In genomic region chr16:70701998-70702397, GRCh38 we compare ENCODE assay signal across 16 cellular contexts. TPM values are rescaled to one million over a fixed set of nuclear protein-coding genes. Genes with fewer than 3 reads are reported as not detected.
DNase-seq lines count a peak whose midpoint lies in the region; ATAC-seq and TF ChIP-seq lines count a peak whose summit lies in the region.
"Had no signal": no experiment of that assay in that cellular context is flagged by ENCODE, and none has a peak within 500 bp of the region (broad histone marks: within the 10 kb centered on the region; RNA-seq: fewer than 3 reads in every experiment).

No MANE protein-coding gene starts in this region.

- TF ChIP-seq CTCF in Peyer's patch (IDR thresholded peaks at IDR 0.05) = no peak
- no peak for TF ChIP-seq CTCF in prostate gland (IDR thresholded peaks at IDR 0.05)
- no peak for TF ChIP-seq CTCF in left lung (IDR thresholded peaks at IDR 0.05)

- DNase-seq in EH (ENCODE audit: low read depth) = peak; percentile 37
- no peak for DNase-seq in Peyer's patch
- DNase-seq in epithelial cell of prostate (ENCODE audit: low read depth, low spot score) = no peak
- no peak for DNase-seq in prostate gland (ENCODE audit: low spot score)
- no peak for DNase-seq in HAP-1 (ENCODE audit: low spot score in 2 of 2)
- no peak for DNase-seq in DMS114 treated with DMSO at 0.1 percent for 48 hours (lab: John Stamatoyannopoulos, UW; ENCODE audit: unreplicated experiment)
- DNase-seq in left lung = no peak
- no peak for DNase-seq in activated gamma-delta T cell treated with Interleukin-2 at 50 U/mL for 16 hours
- DNase-seq: activated CD8-positive, alpha-beta memory T cell treated with anti-CD3 and anti-CD28 coated beads, Interleukin-2, amount 50 U/mL, for 48 hours; GF-D8; MG63; naive thymus-derived CD4-positive, alpha-beta T cell; NCI-H2171 treated with DMSO at 0.1 percent for 48 hours; stimulated activated CD4-positive, alpha-beta T cell treated with anti-CD3 and anti-CD28 coated beads, Interleukin-15, amount 100 ng/mL, for 24 hours had no signal

- ATAC-seq in left lung = no peak
- ATAC-seq: esophagus mucosa; naive thymus-derived CD4-positive, alpha-beta T cell; Panc1 had no signal

- TF ChIP-seq POLR2A in Peyer's patch (IDR thresholded peaks at IDR 0.05) (no peak), prostate gland (IDR thresholded peaks at IDR 0.05) (no peak)

- in situ Hi-C loops in HAP-1 (cut with MboI; ENCODE audit: low sequenced_read_pairs) = no loop called here

- H3K4me3 ChIP-seq in Peyer's patch = no peak overlapping the region
- no peak overlapping the region for H3K4me3 ChIP-seq in prostate gland
- no peak overlapping the region for H3K4me3 ChIP-seq in HAP-1
- no peak overlapping the region for H3K4me3 ChIP-seq in left lung
- H3K4me3 ChIP-seq: MG63 had no signal

- no peaks in the 10 kb centered on the region for H3K27me3 ChIP-seq in Peyer's patch
- no peaks in the 10 kb centered on the region for H3K27me3 ChIP-seq in prostate gland (replicated peaks; ENCODE audit: insufficient read depth)
- no peaks in the 10 kb centered on the region for H3K27me3 ChIP-seq in HAP-1 (ENCODE audit: low read depth)
- H3K27me3 ChIP-seq in left lung = no peaks in the 10 kb centered on the region
- H3K27me3 ChIP-seq: MG63 had no signal

- 61% methylated on average over 8 of the region's 8 CpGs for WGBS in prostate gland

- no peaks in the 10 kb centered on the region for H3K9me3 ChIP-seq in Peyer's patch
- no peaks in the 10 kb centered on the region for H3K9me3 ChIP-seq in prostate gland
- H3K9me3 ChIP-seq in HAP-1 = no peaks in the 10 kb centered on the region
- H3K9me3 ChIP-seq in left lung = no peaks in the 10 kb centered on the region
- H3K9me3 ChIP-seq: MG63 had no signal

- H3K36me3 ChIP-seq in Peyer's patch = peaks cover 0 to 4% (median 0%) of the 10 kb centered on the region in 3 donors
- no peaks in the 10 kb centered on the region for H3K36me3 ChIP-seq in prostate gland
- H3K36me3 ChIP-seq in HAP-1 (replicated peaks) = no peaks in the 10 kb centered on the region
- H3K36me3 ChIP-seq in left lung = peaks cover 0 to 22% of the 10 kb centered on the region in 2 donors
- H3K36me3 ChIP-seq: MG63 had no signal

- H3K27ac ChIP-seq in Peyer's patch (peak overlapping the region in 3 of 4 donors; percentile 37 to 87 (median 48)), epithelial cell of prostate (peak overlapping the region; percentile 78), prostate gland (peak overlapping the region; percentile 70 to 93), left lung (no peak overlapping the region)

- H3K4me1 ChIP-seq in Peyer's patch (peaks cover 0 to 57% (median 0%) of the 10 kb centered on the region in 4 donors), prostate gland (replicated peaks) (peaks cover 24% of the 10 kb centered on the region), HAP-1 (no peaks in the 10 kb centered on the region), left lung (peaks cover 23 to 49% of the 10 kb centered on the region in 2 donors)

- intact Hi-C loops in prostate gland (cut with DNase I) (no loop called here), left lung (cut with DNase I) (no loop called here)

RNA-seq across cellular contexts. Expression of gene MTSS2, which starts 16.1 kb away (rescaled TPM):
- 100 to 1,000 TPM in 1 of 4 donors, 10 to 100 TPM in 3; 12.1 to 115 (median 30.4) TPM for total RNA-seq in Peyer's patch
- 10 to 100 TPM; 42.4 to 92.4 TPM for total RNA-seq in prostate gland
- total RNA-seq in left lung = 10 to 100 TPM; 58.1 to 96.3 TPM

RNA-seq across cellular contexts. Expression of gene IL34, which starts 55.6 kb away (rescaled TPM):
- 10 to 100 TPM in 1 of 4 donors, 1 to 10 TPM in 3; 1.6 to 23.1 (median 2.6) TPM for total RNA-seq in Peyer's patch
- total RNA-seq in prostate gland = 10 to 100 TPM in 1 of 2 donors, 1 to 10 TPM in 1; 2.9 to 16.6 TPM
- 1 to 10 TPM; 2.1 to 4.1 TPM for total RNA-seq in left lung

Comparison
In these comparisons a context has a peak if more than half of its experiments do, and no peak if none do; other contexts are left out.
1. H3K27ac ChIP-seq: peak in Peyer's patch (3 of 4), epithelial cell of prostate (single experiment) and prostate gland (2 of 2); none in left lung (0 of 2).